Comparison of ENCODE assay signal across 8 cellular contexts in the genomic region with DNA sequence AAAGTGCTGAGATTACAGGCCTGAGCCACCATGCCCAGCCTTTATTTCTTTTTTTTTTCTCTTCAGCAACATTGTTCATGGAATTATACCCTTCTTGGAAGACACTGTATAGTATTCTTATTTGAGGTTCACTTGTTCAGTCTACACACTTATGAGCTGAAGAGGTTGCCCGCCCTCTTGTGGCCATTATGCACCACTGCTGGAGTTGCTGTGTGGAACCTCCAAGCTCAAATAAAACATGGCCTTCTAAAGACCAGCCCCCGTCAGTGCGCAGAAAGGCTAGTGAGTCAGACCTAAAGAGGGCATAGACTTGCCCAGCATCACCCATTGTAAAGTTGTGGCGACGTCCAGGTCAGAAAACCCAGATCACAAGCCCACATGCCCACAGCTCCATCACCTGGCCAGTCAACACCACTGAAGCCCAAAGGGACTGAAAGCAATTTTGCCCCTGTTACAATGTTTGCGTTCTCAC.
DNase-seq lines count a peak whose midpoint lies in the region; ATAC-seq and TF ChIP-seq lines count a peak whose summit lies in the region.

No MANE protein-coding gene starts in this region.

- TF ChIP-seq CTCF in GM06990 (IDR thresholded peaks at IDR 0.05; ENCODE audit: insufficient read depth, low read length, poor library complexity, severe bottlenecking) (peak; percentile 92), WERI-Rb-1 (IDR thresholded peaks at IDR 0.05; ENCODE audit: low read depth, low read length) (peak; percentile 78)

- ATAC-seq in HG02973 (IDR thresholded peaks at IDR 0.05; ENCODE audit: unreplicated experiment): peak; percentile 73
- ATAC-seq in HG02870 (IDR thresholded peaks at IDR 0.05; ENCODE audit: unreplicated experiment): no peak

- no peaks in the 10 kb centered on the region for H3K36me3 ChIP-seq in GM06990 (ENCODE audit: control insufficient read depth, insufficient read depth, low read length)
- no peaks in the 10 kb centered on the region for H3K36me3 ChIP-seq in WERI-Rb-1

- H3K27me3 ChIP-seq in GM06990 (replicated peaks; ENCODE audit: control insufficient read depth, insufficient read depth, low read length): no peaks in the 10 kb centered on the region
- no peaks in the 10 kb centered on the region for H3K27me3 ChIP-seq in WERI-Rb-1 (ENCODE audit: insufficient read depth, low read depth, severe bottlenecking)

- DNase-seq in GM06990 (ENCODE audit: extremely low read depth, insufficient read length): peak; percentile 57
- DNase-seq in NCI-H2171 treated with DMSO at 0.1 percent for 48 hours (lab: John Stamatoyannopoulos, UW): peak; percentile 80
- DNase-seq in WERI-Rb-1: peak; percentile 72
- DNase-seq in caudate nucleus (lab: John Stamatoyannopoulos, UW): peak in 56 of 61 donors; percentile 24 to 86 (median 58)
- DNase-seq in kidney glomerular epithelial cell (lab: John Stamatoyannopoulos, UW): peak; percentile 75
- peak; percentile 64 to 68 for DNase-seq in stimulated activated CD4-positive, alpha-beta T cell treated with anti-CD3 and anti-CD28 coated beads, Interleukin-2, amount 100 ng/mL, for 24 hours

- H3K4me3 ChIP-seq in GM06990 (replicated peaks; ENCODE audit: low read depth, low read length) (no peak overlapping the region), WERI-Rb-1 (ENCODE audit: low read depth, low read length) (no peak overlapping the region)

- no peaks in the 10 kb centered on the region for H3K9me3 ChIP-seq in WERI-Rb-1 (ENCODE audit: severe bottlenecking)

- no peak overlapping the region for H3K27ac ChIP-seq in WERI-Rb-1
- peak overlapping the region; percentile 97 for H3K27ac ChIP-seq in caudate nucleus (ENCODE audit: low read depth, low read length)
